ENCODE assay signal across 10 cellular contexts in genomic region chr6:35311390-35312075, GRCh38. TPM values are rescaled to one million over a fixed set of nuclear protein-coding genes. Genes with fewer than 3 reads are reported as not detected.
A peak's percentile ranks its signal among the peaks of the same experiment; 100 is the strongest.
DNase-seq lines count a peak whose midpoint lies in the region; ATAC-seq and TF ChIP-seq lines count a peak whose summit lies in the region.
"Had no signal": no experiment of that assay in that cellular context is flagged by ENCODE, and none has a peak within 500 bp of the region (broad histone marks: within the 10 kb centered on the region; RNA-seq: fewer than 3 reads in every experiment).

No MANE protein-coding gene starts in this region.

- no peak for DNase-seq in activated B cell treated with CpG ODN at 0.5 μM for 24 hours
- peak; percentile 64 for DNase-seq in coronary artery (ENCODE audit: low spot score)
- DNase-seq in stimulated activated CD8-positive, alpha-beta memory T cell treated with anti-CD3 and anti-CD28 coated beads, Interleukin-15, amount 100 ng/mL, for 1 hour (ENCODE audit: low read depth), result peak; percentile 27
- no peak for DNase-seq in iPS-NIHi7 (ENCODE audit: extremely low spot score)
- DNase-seq in caudate nucleus (lab: John Stamatoyannopoulos, UW), result no peak
- DNase-seq in PC-9, result no peak
- no peak for DNase-seq in D341Med (ENCODE audit: low spot score)
- DNase-seq: H7, left ventricle myocardium superior had no signal

- H3K79me2 ChIP-seq in PC-9 (ENCODE audit: low read depth), result no peaks in the 10 kb centered on the region

- H3K4me3 Mint-ChIP-seq in activated B cell treated with CpG ODN at 0.5 μM for 24 hours, result peak overlapping the region; percentile 76

- no peaks in the 10 kb centered on the region for H3K27me3 ChIP-seq in PC-9 (ENCODE audit: insufficient read depth, low read depth)

- no peaks in the 10 kb centered on the region for H4K20me1 ChIP-seq in PC-9 (ENCODE audit: insufficient read depth)

- peaks cover 68% of the 10 kb centered on the region for H3K4me1 Mint-ChIP-seq in activated B cell treated with CpG ODN at 0.5 μM for 24 hours

- no peak overlapping the region for H2AFZ ChIP-seq in PC-9

- TF ChIP-seq CTCF in activated B cell treated with CpG ODN at 0.5 μM for 24 hours (IDR thresholded peaks at IDR 0.05), result no peak
- TF ChIP-seq CTCF in coronary artery (IDR thresholded peaks at IDR 0.05), result no peak
- no peak for TF ChIP-seq CTCF in PC-9 (conservative IDR thresholded peaks at IDR 0.05)

- no peaks in the 10 kb centered on the region for H3K9me3 Mint-ChIP-seq in activated B cell treated with CpG ODN at 0.5 μM for 24 hours

- no peak overlapping the region for H3K27ac ChIP-seq in coronary artery
- no peak overlapping the region for H3K27ac ChIP-seq in caudate nucleus (ENCODE audit: low read depth, low read length)
- H3K27ac ChIP-seq in PC-9, result no peak overlapping the region

- POLR2A ChIA-PET in activated B cell treated with CpG ODN at 0.5 μM for 24 hours (lab: Charles Lee), result interaction anchor here (0.8 to 2.1 kb wide), 6 partner anchors 9 to 31 kb away, joined by 3 to 15 read pairs (median 4); partner anchors contain the start of gene PPARD
- POLR2A ChIA-PET in PC-9 (lab: Charles Lee; ENCODE audit: unreplicated experiment), result no interaction called here

- intact Hi-C loops in activated B cell treated with CpG ODN at 0.5 μM for 24 hours (cut with micrococcal nuclease), result loop anchor here (1.0 to 2.0 kb wide), 3 partner anchors 8 to 15 kb away; no protein-coding TSS in a partner anchor
- intact Hi-C loops in PC-9 (cut with micrococcal nuclease; ENCODE audit: unreplicated experiment), result no loop called here

- CTCF ChIA-PET in activated B cell treated with CpG ODN at 0.5 μM for 24 hours (lab: Charles Lee) (interaction anchor here (0.6 to 2.0 kb wide), 6 partner anchors 13 to 156 kb away, joined by 3 to 5 read pairs (median 3); partner anchors contain the start of genes DEF6 and RPL10A), PC-9 (lab: Charles Lee) (no interaction called here)

- H3K9me2 ChIP-seq in PC-9 (ENCODE audit: insufficient read depth), result no peaks in the 10 kb centered on the region

- no peaks in the 10 kb centered on the region for H3K9me3 ChIP-seq in PC-9 (ENCODE audit: insufficient read depth, low read depth)

- H3K27me3 Mint-ChIP-seq in activated B cell treated with CpG ODN at 0.5 μM for 24 hours, result no peaks in the 10 kb centered on the region

- H3K4me3 ChIP-seq in coronary artery, result no peak overlapping the region
- H3K4me3 ChIP-seq in PC-9, result no peak overlapping the region

- ATAC-seq in HG03175 (IDR thresholded peaks at IDR 0.05; ENCODE audit: unreplicated experiment) (peak; percentile 61), activated B cell treated with CpG ODN at 0.5 μM for 24 hours (ENCODE audit: low read depth) (peak; percentile 67)
- ATAC-seq: left ventricle myocardium superior had no signal

- H3K4me1 ChIP-seq in PC-9 (replicated peaks; ENCODE audit: insufficient read depth), result no peaks in the 10 kb centered on the region

- no TSS peak for BruUV-seq in PC-9 (replicated peaks; lab: Mats Ljungman, UMichigan)

- H3F3A ChIP-seq in PC-9 (ENCODE audit: insufficient read depth, low read depth), result no peaks in the 10 kb centered on the region

- H3K4me2 ChIP-seq in PC-9, result no peak overlapping the region

- no peaks in the 10 kb centered on the region for H3K36me3 ChIP-seq in PC-9 (ENCODE audit: low read depth)

- H3K36me3 Mint-ChIP-seq in activated B cell treated with CpG ODN at 0.5 μM for 24 hours (ENCODE audit: low read depth), result peaks cover 65% of the 10 kb centered on the region

- H3K27ac Mint-ChIP-seq in activated B cell treated with CpG ODN at 0.5 μM for 24 hours, result peak overlapping the region; percentile 96

RNA-seq across cellular contexts. Expression of gene DEF6, which starts 13.9 kb away (rescaled TPM):
- total RNA-seq in activated B cell treated with CpG ODN at 0.5 μM for 24 hours (68.7 and 79.9 TPM in 2 replicates), PC-9 (2021) (19.6 and 27.0 TPM in 2 replicates)

RNA-seq across cellular contexts. Expression of gene PPARD, which starts 30.8 kb away (rescaled TPM):
- total RNA-seq in activated B cell treated with CpG ODN at 0.5 μM for 24 hours (20.2 and 21.4 TPM in 2 replicates), PC-9 (2021) (18.8 and 24.7 TPM in 2 replicates)

RNA-seq across cellular contexts. Expression of gene ZNF76, which starts 52.0 kb away (rescaled TPM):
- total RNA-seq in activated B cell treated with CpG ODN at 0.5 μM for 24 hours, result 54.8 and 57.9 TPM in 2 replicates
- total RNA-seq in PC-9 (2021), result 38.8 and 39.9 TPM in 2 replicates

Comparison
In these comparisons a context has a peak if more than half of its experiments do, and no peak if none do; other contexts are left out.
1. DNase-seq: peak in coronary artery (single experiment) and stimulated activated CD8-positive, alpha-beta memory T cell treated with anti-CD3 and anti-CD28 coated beads, Interleukin-15, amount 100 ng/mL, for 1 hour (single experiment); none in activated B cell treated with CpG ODN at 0.5 μM for 24 hours (single experiment), iPS-NIHi7 (single experiment), caudate nucleus (0 of 61), PC-9 (0 of 2) and D341Med (single experiment).